In genomic region chr16:11045846-11046245, GRCh38 we compare ENCODE assay signal across 22 cellular contexts.
DNase-seq lines count a peak whose midpoint lies in the region; ATAC-seq and TF ChIP-seq lines count a peak whose summit lies in the region.
"Had no signal": no experiment of that assay in that cellular context is flagged by ENCODE, and none has a peak within 500 bp of the region (broad histone marks: within the 10 kb centered on the region; RNA-seq: fewer than 3 reads in every experiment).

No MANE protein-coding gene starts in this region.

- in situ Hi-C loops in IMR-90 (cut with MboI; ENCODE audit: low sequenced_read_pairs), result no loop called here

- H2AK5ac ChIP-seq in IMR-90 (ENCODE audit: low read depth, low read length), result peak overlapping the region; percentile 88; the same call in 1 of the 2 replicates
- H2AK5ac ChIP-seq in neuronal stem cell (ENCODE audit: low read depth, low read length), result no peak overlapping the region

- H3K36me3 Mint-ChIP-seq in activated CD8-positive, alpha-beta T cell treated with anti-CD3 and anti-CD28 coated beads, Interleukin-2, amount 10 ng/mL, durations not matched to agents 7 days and 5 days (ENCODE audit: low read depth), result peaks cover 80% of the 10 kb centered on the region
- H3K36me3 Mint-ChIP-seq in activated CD8-positive, alpha-beta T cell treated with anti-CD3 and anti-CD28 coated beads for 36 hours (ENCODE audit: low read depth), result peaks cover 54% of the 10 kb centered on the region

- peaks cover 31% of the 10 kb centered on the region for H3K9me1 ChIP-seq in IMR-90 (ENCODE audit: insufficient read depth, low read length)

- H4K8ac ChIP-seq in IMR-90 (ENCODE audit: low read depth in 2 of 2, low read length in 2 of 2) (peak overlapping the region in 1 of 2 experiments; percentile 72; a peak in 3 of 4 replicates), neuronal stem cell (ENCODE audit: low read depth, low read length) (no peak overlapping the region)

- WGBS in IMR-90 (ENCODE audit: extremely low coverage in 2 of 2, insufficient read length in 1 of 2), 2 experiments, result no CpG with 5 or more reads among the region's 5 CpGs
- no CpG with 5 or more reads among the region's 5 CpGs for WGBS in neuronal stem cell (ENCODE audit: extremely low coverage in 2 of 2, insufficient read length in 2 of 2, insufficient replicate concordance in 1 of 2), 2 donors

- no peaks in the 10 kb centered on the region for H3K27me3 Mint-ChIP-seq in activated CD8-positive, alpha-beta T cell treated with anti-CD3 and anti-CD28 coated beads, Interleukin-2, amount 10 ng/mL, durations not matched to agents 7 days and 5 days (ENCODE audit: low read depth)
- H3K27me3 Mint-ChIP-seq in activated CD8-positive, alpha-beta T cell treated with anti-CD3 and anti-CD28 coated beads for 36 hours, result no peaks in the 10 kb centered on the region
- H3K27me3 Mint-ChIP-seq: activated CD4-positive, alpha-beta T cell treated with anti-CD3 and anti-CD28 coated beads, Interleukin-2, amount 10 ng/mL, durations not matched to agents 7 days and 5 days; activated naive CD8-positive, alpha-beta T cell; T-cell had no signal

- H3K9ac ChIP-seq in IMR-90 (ENCODE audit: low read depth, low read length), result 0 out of 2 replicates have a peak overlapping the region, but pooled peaks have one; percentile 17
- no peak overlapping the region for H3K9ac ChIP-seq in fibroblast of lung (ENCODE audit: insufficient read depth, low read length)
- no peak overlapping the region for H3K9ac ChIP-seq in neuronal stem cell (ENCODE audit: low read depth, low read length, poor library complexity)
- H3K9ac ChIP-seq: BLaER1 had no signal

- H3K18ac ChIP-seq in IMR-90 (ENCODE audit: low read depth, low read length), result peak overlapping the region; percentile 63
- no peak overlapping the region for H3K18ac ChIP-seq in neuronal stem cell (ENCODE audit: low read length)

- H3K4me3 ChIP-seq in IMR-90 (ENCODE audit: insufficient read depth, low read depth, low read length) (no peak overlapping the region), fibroblast of lung (replicated peaks in 1 of 4; ENCODE audit: control extremely low read depth in 1 of 4, insufficient read depth in 1 of 4, low read depth in 3 of 4, low read length in 4 of 4) (no peak overlapping the region), skeletal muscle cell (ENCODE audit: low read depth, low read length) (no peak overlapping the region), neuronal stem cell (ENCODE audit: low read length in 2 of 2) (peak overlapping the region in 1 of 2 donors; percentile 56)
- H3K4me3 ChIP-seq: BLaER1, coronary artery, suprapubic skin had no signal

- TF ChIP-seq CTCF in activated CD8-positive, alpha-beta T cell treated with anti-CD3 and anti-CD28 coated beads for 36 hours (IDR thresholded peaks at IDR 0.05), result no peak
- TF ChIP-seq CTCF in IMR-90 (conservative IDR thresholded peaks at IDR 0.05; ENCODE audit: low read depth, low read length), result no peak
- no peak for TF ChIP-seq CTCF in fibroblast of lung (conservative IDR thresholded peaks at IDR 0.05 in 1 of 2, IDR thresholded peaks at IDR 0.05 in 1 of 2; ENCODE audit: low read depth in 1 of 2, low read length in 2 of 2)

- TF ChIP-seq RAD21 in IMR-90 (IDR thresholded peaks at IDR 0.05; ENCODE audit: low read length), result no peak

- CTCF ChIA-PET in activated CD8-positive, alpha-beta T cell treated with anti-CD3 and anti-CD28 coated beads, Interleukin-2, amount 10 ng/mL, durations not matched to agents 7 days and 5 days (lab: Charles Lee), result interaction anchor here (0.9 kb wide), 1 partner anchor 17 kb away, joined by 3 read pairs; no protein-coding TSS in a partner anchor
- CTCF ChIA-PET in activated CD8-positive, alpha-beta T cell treated with anti-CD3 and anti-CD28 coated beads for 36 hours (lab: Charles Lee), result no interaction called here
- CTCF ChIA-PET in IMR-90 (lab: Yijun Ruan, JAX), result no interaction called here

- H2BK15ac ChIP-seq in IMR-90 (ENCODE audit: low read depth, low read length) (peak overlapping the region; percentile 79; the same call in 2 of the 3 replicates), neuronal stem cell (ENCODE audit: low read length) (no peak overlapping the region)

- no peak overlapping the region for H2BK12ac ChIP-seq in neuronal stem cell (ENCODE audit: low read length)

- H3K27me3 ChIP-seq in IMR-90 (ENCODE audit: control insufficient read depth, insufficient read depth, low read length) (no peaks in the 10 kb centered on the region), fibroblast of lung (ENCODE audit: control insufficient read depth, insufficient read depth, low read length) (no peaks in the 10 kb centered on the region), neuronal stem cell (ENCODE audit: control insufficient read depth in 3 of 3, insufficient read depth in 3 of 3, low read depth in 1 of 3, low read length in 3 of 3) (no peaks in the 10 kb centered on the region)
- H3K27me3 ChIP-seq: BLaER1, brain microvascular endothelial cell, suprapubic skin had no signal

- POLR2A ChIA-PET in activated CD8-positive, alpha-beta T cell treated with anti-CD3 and anti-CD28 coated beads, Interleukin-2, amount 10 ng/mL, durations not matched to agents 7 days and 5 days (lab: Charles Lee), result interaction anchor here (0.5 to 0.6 kb wide), 2 partner anchors 206 to 215 kb away, joined by 3 read pairs; no protein-coding TSS in a partner anchor
- POLR2A ChIA-PET in activated CD8-positive, alpha-beta T cell treated with anti-CD3 and anti-CD28 coated beads for 36 hours (lab: Charles Lee), result interaction anchor here (1.5 kb wide), 1 partner anchor 47 kb away, joined by 3 read pairs; no protein-coding TSS in a partner anchor
- POLR2A ChIA-PET in IMR-90 (lab: Charles Lee; ENCODE audit: unreplicated experiment), result no interaction called here

- H3K56ac ChIP-seq in IMR-90 (ENCODE audit: extremely low read depth, insufficient read depth, low read length), result no peak overlapping the region; the same call in 1 of the 2 replicates

- ATAC-seq in activated CD8-positive, alpha-beta T cell treated with anti-CD3 and anti-CD28 coated beads, Interleukin-2, amount 10 ng/mL, durations not matched to agents 7 days and 5 days, result no peak
- no peak for ATAC-seq in activated CD8-positive, alpha-beta T cell treated with anti-CD3 and anti-CD28 coated beads for 36 hours
- peak; percentile 38 for ATAC-seq in IMR-90 (ENCODE audit: low read depth)
- ATAC-seq: activated T-cell treated with anti-CD3 and anti-CD28 coated beads, Interleukin-2, amount 50 U/mL, for 4 hours; HCT116; T-cell had no signal

- dilution Hi-C loops in IMR-90 (cut with HindIII; ENCODE audit: low sequenced_read_pairs, unreplicated experiment), result no loop called here

- no peak for DNase-seq in activated CD8-positive, alpha-beta T cell treated with anti-CD3 and anti-CD28 coated beads, Interleukin-2, amount 10 ng/mL, durations not matched to agents 7 days and 5 days
- DNase-seq in activated CD8-positive, alpha-beta T cell treated with anti-CD3 and anti-CD28 coated beads for 36 hours, result no peak
- DNase-seq in IMR-90 (peak; percentile 59), fibroblast of lung (ENCODE audit: low read depth in 2 of 2) (peak; percentile 28 to 75), skeletal muscle cell (ENCODE audit: low read depth) (peak; percentile 19), T-helper 1 cell (no peak), neuronal stem cell (ENCODE audit: low spot score) (no peak), SKM-1 treated with dmso at 0.1 percent for 144 hours (lab: John Stamatoyannopoulos, UW; ENCODE audit: unreplicated experiment) (no peak)
- DNase-seq: activated CD4-positive, alpha-beta T cell treated with anti-CD3 and anti-CD28 coated beads, Interleukin-2, amount 10 ng/mL, durations not matched to agents 7 days and 5 days; activated T-cell treated with anti-CD3 and anti-CD28 coated beads, Interleukin-2, amount 50 U/mL, for 4 hours; brain microvascular endothelial cell; hypothalamus; NCI-H1417 treated with DMSO at 0.1 percent for 48 hours; NCI-H526 treated with DMSO at 0.1 percent for 48 hours; retina; stimulated activated CD4-positive, alpha-beta T cell treated with anti-CD3 and anti-CD28 coated beads, Interleukin-15, amount 100 ng/mL, for 24 hours had no signal

- no TSS peak for BruUV-seq in IMR-90 (replicated peaks; lab: Mats Ljungman, UMichigan)

- H4K20me1 ChIP-seq in IMR-90 (ENCODE audit: insufficient read depth, low read length) (no peaks in the 10 kb centered on the region), fibroblast of lung (ENCODE audit: control insufficient read depth, extremely low read depth, insufficient read depth, low read length) (no peaks in the 10 kb centered on the region)

- H3K27ac ChIP-seq in IMR-90 (ENCODE audit: insufficient read depth, low read length) (peak overlapping the region; percentile 98; the same call in 1 of the 2 replicates), fibroblast of lung (ENCODE audit: insufficient read depth, low read length) (peak overlapping the region; percentile 86), neuronal stem cell (replicated peaks; ENCODE audit: low read length) (no peak overlapping the region)
- H3K27ac ChIP-seq: BLaER1, brain microvascular endothelial cell had no signal

- H3K36me3 ChIP-seq in IMR-90 (ENCODE audit: control insufficient read depth, insufficient read depth, low read length) (peaks cover 20% of the 10 kb centered on the region), fibroblast of lung (ENCODE audit: control insufficient read depth, insufficient read depth, low read length) (peaks cover 5% of the 10 kb centered on the region), neuronal stem cell (replicated peaks in 1 of 2; ENCODE audit: control insufficient read depth in 2 of 2, insufficient read depth in 2 of 2, low read length in 2 of 2) (peaks cover 2 to 45% of the 10 kb centered on the region in 2 donors)

- H4K91ac ChIP-seq in IMR-90 (ENCODE audit: insufficient read depth, low read depth, low read length), result peak overlapping the region; percentile 69
- H4K91ac ChIP-seq in neuronal stem cell (ENCODE audit: low read depth, low read length, poor library complexity), result no peak overlapping the region

- H3K27ac Mint-ChIP-seq in activated CD8-positive, alpha-beta T cell treated with anti-CD3 and anti-CD28 coated beads, Interleukin-2, amount 10 ng/mL, durations not matched to agents 7 days and 5 days, result peak overlapping the region; percentile 24
- no peak overlapping the region for H3K27ac Mint-ChIP-seq in activated CD8-positive, alpha-beta T cell treated with anti-CD3 and anti-CD28 coated beads for 36 hours
- H3K27ac Mint-ChIP-seq: activated CD4-positive, alpha-beta T cell treated with anti-CD3 and anti-CD28 coated beads, Interleukin-2, amount 10 ng/mL, durations not matched to agents 7 days and 5 days; activated naive CD8-positive, alpha-beta T cell; T-cell had no signal

- peak overlapping the region; percentile 83; the same call in 1 of the 2 replicates for H4K5ac ChIP-seq in IMR-90 (ENCODE audit: low read depth, low read length)

- H3K4ac ChIP-seq in IMR-90 (ENCODE audit: low read depth, low read length) (peak overlapping the region; percentile 85), neuronal stem cell (ENCODE audit: low read length) (no peak overlapping the region)

- H3K79me2 ChIP-seq in fibroblast of lung (ENCODE audit: control insufficient read depth, insufficient read depth, low read length), result no peaks in the 10 kb centered on the region

- H3K4me3 Mint-ChIP-seq in activated CD8-positive, alpha-beta T cell treated with anti-CD3 and anti-CD28 coated beads, Interleukin-2, amount 10 ng/mL, durations not matched to agents 7 days and 5 days, result no peak overlapping the region
- H3K4me3 Mint-ChIP-seq in activated CD8-positive, alpha-beta T cell treated with anti-CD3 and anti-CD28 coated beads for 36 hours, result no peak overlapping the region
- H3K4me3 Mint-ChIP-seq: activated CD4-positive, alpha-beta T cell treated with anti-CD3 and anti-CD28 coated beads, Interleukin-2, amount 10 ng/mL, durations not matched to agents 7 days and 5 days; activated naive CD8-positive, alpha-beta T cell; activated T-cell treated with anti-CD3 and anti-CD28 coated beads, Interleukin-2, amount 50 U/mL, for 4 hours; T-cell had no signal

- peak overlapping the region; percentile 87 for H2BK120ac ChIP-seq in IMR-90 (ENCODE audit: low read depth, low read length)
- H2BK120ac ChIP-seq in neuronal stem cell (ENCODE audit: low read depth, low read length), result no peak overlapping the region

- H3K9me3 Mint-ChIP-seq in activated CD8-positive, alpha-beta T cell treated with anti-CD3 and anti-CD28 coated beads, Interleukin-2, amount 10 ng/mL, durations not matched to agents 7 days and 5 days (ENCODE audit: insufficient read depth), result no peaks in the 10 kb centered on the region
- H3K9me3 Mint-ChIP-seq in activated CD8-positive, alpha-beta T cell treated with anti-CD3 and anti-CD28 coated beads for 36 hours, result no peaks in the 10 kb centered on the region
- H3K9me3 Mint-ChIP-seq: activated CD4-positive, alpha-beta T cell treated with anti-CD3 and anti-CD28 coated beads, Interleukin-2, amount 10 ng/mL, durations not matched to agents 7 days and 5 days; activated T-cell treated with anti-CD3 and anti-CD28 coated beads, Interleukin-2, amount 50 U/mL, for 4 hours; T-cell had no signal

- no peak for TF ChIP-seq POLR2A in IMR-90 (IDR thresholded peaks at IDR 0.05; ENCODE audit: low read depth, low read length)

- H3K79me1 ChIP-seq in IMR-90 (ENCODE audit: low read depth in 1 of 2, low read length in 2 of 2) (peaks cover 3 to 21% of the 10 kb centered on the region in 2 experiments; a peak in 1 of 4 replicates), neuronal stem cell (ENCODE audit: low read depth, low read length) (no peaks in the 10 kb centered on the region)

- intact Hi-C loops in activated CD8-positive, alpha-beta T cell treated with anti-CD3 and anti-CD28 coated beads for 36 hours (cut with micrococcal nuclease), result no loop called here
- intact Hi-C loops in IMR-90 (cut with micrococcal nuclease), result no loop called here

- H3K9me3 ChIP-seq in IMR-90 (ENCODE audit: control insufficient read depth, insufficient read depth, low read length) (no peaks in the 10 kb centered on the region), fibroblast of lung (ENCODE audit: control insufficient read depth, insufficient read depth, low read depth, low read length) (no peaks in the 10 kb centered on the region), neuronal stem cell (replicated peaks in 1 of 2; ENCODE audit: control insufficient read depth in 2 of 2, insufficient read depth in 1 of 2, low read depth in 1 of 2, low read length in 2 of 2) (no peaks in the 10 kb centered on the region)
- H3K9me3 ChIP-seq: BLaER1, suprapubic skin had no signal

- H3K23ac ChIP-seq in IMR-90 (ENCODE audit: low read depth, low read length) (peak overlapping the region; percentile 57; the same call in 1 of the 2 replicates), neuronal stem cell (ENCODE audit: low read depth, low read length, poor library complexity) (no peak overlapping the region)

- H3K4me1 Mint-ChIP-seq in activated CD8-positive, alpha-beta T cell treated with anti-CD3 and anti-CD28 coated beads, Interleukin-2, amount 10 ng/mL, durations not matched to agents 7 days and 5 days (ENCODE audit: low read depth), result peaks cover 67% of the 10 kb centered on the region
- H3K4me1 Mint-ChIP-seq in activated CD8-positive, alpha-beta T cell treated with anti-CD3 and anti-CD28 coated beads for 36 hours (ENCODE audit: low read depth), result peaks cover 32% of the 10 kb centered on the region

- H2BK20ac ChIP-seq in IMR-90 (ENCODE audit: low read depth, low read length), result peak overlapping the region; percentile 90

- H3K4me1 ChIP-seq in IMR-90 (ENCODE audit: control insufficient read depth, insufficient read depth, low read length), result peaks cover 23% of the 10 kb centered on the region
- peaks cover 22% of the 10 kb centered on the region for H3K4me1 ChIP-seq in fibroblast of lung (ENCODE audit: control insufficient read depth, extremely low read depth, insufficient read depth, low read length)
- H3K4me1 ChIP-seq in neuronal stem cell (ENCODE audit: control insufficient read depth in 2 of 2, insufficient read depth in 1 of 2, low read depth in 1 of 2, low read length in 2 of 2), result peaks cover 0 to 9% of the 10 kb centered on the region in 2 donors

- no peak overlapping the region for H2AFZ ChIP-seq in IMR-90 (replicated peaks; ENCODE audit: low read length, poor library complexity)
- H2AFZ ChIP-seq in fibroblast of lung (ENCODE audit: low read length), result no peak overlapping the region
- no peak overlapping the region for H2AFZ ChIP-seq in neuronal stem cell (ENCODE audit: low read length)

- H2BK5ac ChIP-seq in IMR-90 (ENCODE audit: low read depth, low read length, poor library complexity, severe bottlenecking), result peak overlapping the region; percentile 53
- no peak overlapping the region for H2BK5ac ChIP-seq in neuronal stem cell (ENCODE audit: low read length)

- no peak overlapping the region for H3K4me2 ChIP-seq in IMR-90 (ENCODE audit: low read depth, low read length)
- no peak overlapping the region for H3K4me2 ChIP-seq in fibroblast of lung (ENCODE audit: extremely low read depth, insufficient read depth, low read length)
- no peak overlapping the region for H3K4me2 ChIP-seq in neuronal stem cell (ENCODE audit: insufficient read depth, low read length, poor library complexity, severe bottlenecking)
- H3K4me2 ChIP-seq: BLaER1 had no signal

- H3K14ac ChIP-seq in IMR-90 (replicated peaks; ENCODE audit: low read depth, low read length) (peak overlapping the region; percentile 74; the same call in 1 of the 2 replicates), neuronal stem cell (ENCODE audit: low read length) (no peak overlapping the region)

- H2AK9ac ChIP-seq in IMR-90 (replicated peaks; ENCODE audit: low read depth, low read length, poor library complexity), result peak overlapping the region; percentile 77

Comparison
In these comparisons a context has a peak if more than half of its experiments do, and no peak if none do; other contexts are left out.
1. DNase-seq: peak in IMR-90 (single experiment), fibroblast of lung (2 of 2) and skeletal muscle cell (single experiment); none in activated CD8-positive, alpha-beta T cell treated with anti-CD3 and anti-CD28 coated beads, Interleukin-2, amount 10 ng/mL, durations not matched to agents 7 days and 5 days (single experiment), activated CD8-positive, alpha-beta T cell treated with anti-CD3 and anti-CD28 coated beads for 36 hours (single experiment), T-helper 1 cell (0 of 5), neuronal stem cell (single experiment) and SKM-1 treated with dmso at 0.1 percent for 144 hours (single experiment).